Comparison of ENCODE assay signal across 2 cellular contexts in genomic region chr16:14196011-14196410, GRCh38.
A peak's percentile ranks its signal among the peaks of the same experiment; 100 is the strongest.
TF ChIP-seq lines count a peak whose summit lies in the region.

No MANE protein-coding gene starts in this region.

TF ChIP-seq in IMR-90, 13 proteins besides CTCF, POLR2A, EP300 and RAD21:
- TF ChIP-seq ELK1 (IDR thresholded peaks at IDR 0.05; ENCODE audit: borderline replicate concordance, low read depth, low read length) (no peak), MXI1 (IDR thresholded peaks at IDR 0.05; ENCODE audit: borderline replicate concordance, low read depth, low read length) (no peak), RFX5 (IDR thresholded peaks at IDR 0.05; ENCODE audit: low read depth, low read length) (no peak), USF2 (IDR thresholded peaks at IDR 0.05; ENCODE audit: low read depth, low read length) (no peak), SMC3 (IDR thresholded peaks at IDR 0.05; ENCODE audit: low read depth, low read length) (no peak), CEBPB (IDR thresholded peaks at IDR 0.05; ENCODE audit: low read depth, low read length) (no peak), MAFK (IDR thresholded peaks at IDR 0.05; ENCODE audit: low read depth, low read length) (no peak), CHD1 (IDR thresholded peaks at IDR 0.05; ENCODE audit: low read depth, low read length) (no peak), NFE2L2 (IDR thresholded peaks at IDR 0.05; ENCODE audit: low read depth, low read length) (no peak), RCOR1 (IDR thresholded peaks at IDR 0.05; ENCODE audit: insufficient replicate concordance, low read length) (no peak), BHLHE40 (IDR thresholded peaks at IDR 0.05; ENCODE audit: low read depth, low read length) (no peak), FOS (IDR thresholded peaks at IDR 0.05; ENCODE audit: low read depth, low read length) (no peak), MAZ (IDR thresholded peaks at IDR 0.05; ENCODE audit: borderline replicate concordance, low read depth, low read length) (no peak)

TF ChIP-seq in neural cell, 6 proteins besides CTCF, POLR2A, EP300 and RAD21:
- TF ChIP-seq, protein P1, sequence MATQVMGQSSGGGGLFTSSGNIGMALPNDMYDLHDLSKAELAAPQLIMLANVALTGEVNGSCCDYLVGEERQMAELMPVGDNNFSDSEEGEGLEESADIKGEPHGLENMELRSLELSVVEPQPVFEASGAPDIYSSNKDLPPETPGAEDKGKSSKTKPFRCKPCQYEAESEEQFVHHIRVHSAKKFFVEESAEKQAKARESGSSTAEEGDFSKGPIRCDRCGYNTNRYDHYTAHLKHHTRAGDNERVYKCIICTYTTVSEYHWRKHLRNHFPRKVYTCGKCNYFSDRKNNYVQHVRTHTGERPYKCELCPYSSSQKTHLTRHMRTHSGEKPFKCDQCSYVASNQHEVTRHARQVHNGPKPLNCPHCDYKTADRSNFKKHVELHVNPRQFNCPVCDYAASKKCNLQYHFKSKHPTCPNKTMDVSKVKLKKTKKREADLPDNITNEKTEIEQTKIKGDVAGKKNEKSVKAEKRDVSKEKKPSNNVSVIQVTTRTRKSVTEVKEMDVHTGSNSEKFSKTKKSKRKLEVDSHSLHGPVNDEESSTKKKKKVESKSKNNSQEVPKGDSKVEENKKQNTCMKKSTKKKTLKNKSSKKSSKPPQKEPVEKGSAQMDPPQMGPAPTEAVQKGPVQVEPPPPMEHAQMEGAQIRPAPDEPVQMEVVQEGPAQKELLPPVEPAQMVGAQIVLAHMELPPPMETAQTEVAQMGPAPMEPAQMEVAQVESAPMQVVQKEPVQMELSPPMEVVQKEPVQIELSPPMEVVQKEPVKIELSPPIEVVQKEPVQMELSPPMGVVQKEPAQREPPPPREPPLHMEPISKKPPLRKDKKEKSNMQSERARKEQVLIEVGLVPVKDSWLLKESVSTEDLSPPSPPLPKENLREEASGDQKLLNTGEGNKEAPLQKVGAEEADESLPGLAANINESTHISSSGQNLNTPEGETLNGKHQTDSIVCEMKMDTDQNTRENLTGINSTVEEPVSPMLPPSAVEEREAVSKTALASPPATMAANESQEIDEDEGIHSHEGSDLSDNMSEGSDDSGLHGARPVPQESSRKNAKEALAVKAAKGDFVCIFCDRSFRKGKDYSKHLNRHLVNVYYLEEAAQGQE (IDR thresholded peaks at IDR 0.05; ENCODE audit: borderline replicate concordance), result no peak
- TF ChIP-seq MXI1 (conservative IDR thresholded peaks at IDR 0.05; ENCODE audit: poor library complexity, severe bottlenecking) (peak; percentile 29), POLR2AphosphoS5 (IDR thresholded peaks at IDR 0.05) (no peak)
